8 cellular contexts compared by ENCODE assay signal in the genomic region with DNA sequence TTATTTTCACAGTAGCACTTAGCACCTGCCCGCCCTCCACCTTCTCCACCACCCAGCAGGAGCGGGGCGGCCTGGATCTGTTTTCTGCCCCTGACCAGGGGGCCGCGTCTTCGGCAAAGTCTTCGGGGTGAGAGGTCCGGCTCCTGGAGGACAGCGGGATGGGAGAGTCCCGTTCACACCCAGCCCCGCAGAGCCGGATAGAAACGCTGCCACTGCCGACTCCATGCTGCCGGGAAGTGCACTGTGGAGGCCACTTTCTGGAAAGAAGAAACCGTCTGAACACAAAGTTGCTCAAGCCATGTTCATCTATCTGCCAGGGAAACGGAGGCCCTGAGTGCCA. TPM values are rescaled to one million over a fixed set of nuclear protein-coding genes. Genes with fewer than 3 reads are reported as not detected.
DNase-seq lines count a peak whose midpoint lies in the region; ATAC-seq and TF ChIP-seq lines count a peak whose summit lies in the region.

No MANE protein-coding gene starts in this region.

- no peaks in the 10 kb centered on the region for H3K36me3 Mint-ChIP-seq in CD4-positive, CD25-positive, alpha-beta regulatory T cell

- peaks cover 0 to 2% (median 2%) of the 10 kb centered on the region in 7 donors for H3K9me3 Mint-ChIP-seq in CD4-positive, CD25-positive, alpha-beta regulatory T cell

- H3K79me2 ChIP-seq in neural cell (replicated peaks; ENCODE audit: insufficient read depth, low read length) = no peaks in the 10 kb centered on the region

- H3K36me3 ChIP-seq in CD4-positive, CD25-positive, alpha-beta regulatory T cell (ENCODE audit: control insufficient read depth, insufficient read depth, low read length) = no peaks in the 10 kb centered on the region
- H3K36me3 ChIP-seq in HUES64 (ENCODE audit: insufficient read depth, low read length) = no peaks in the 10 kb centered on the region
- peaks cover 0 to 18% (median 0%) of the 10 kb centered on the region in 3 donors for H3K36me3 ChIP-seq in esophagus squamous epithelium
- no peaks in the 10 kb centered on the region for H3K36me3 ChIP-seq in neural cell (ENCODE audit: insufficient read depth, low read length)

- H3K27ac Mint-ChIP-seq in CD4-positive, CD25-positive, alpha-beta regulatory T cell = no peak overlapping the region

- H2AFZ ChIP-seq in neural cell (ENCODE audit: low read depth, low read length) = no peak overlapping the region

- DNase-seq in CD4-positive, CD25-positive, alpha-beta regulatory T cell = no peak
- no peak for DNase-seq in esophagus squamous epithelium (lab: John Stamatoyannopoulos, UW)
- no peak for DNase-seq in glomerular visceral epithelial cell (ENCODE audit: extremely low spot score)

- H3K9ac ChIP-seq in HUES64 (ENCODE audit: low read depth, low read length) (no peak overlapping the region), neural cell (ENCODE audit: low read length) (no peak overlapping the region)

- peak overlapping the region; percentile 63 to 91 (median 84) for H3K4me3 Mint-ChIP-seq in CD4-positive, CD25-positive, alpha-beta regulatory T cell

- H3K9me3 ChIP-seq in CD4-positive, CD25-positive, alpha-beta regulatory T cell (ENCODE audit: control insufficient read depth in 2 of 2, low read length in 2 of 2) = no peaks in the 10 kb centered on the region
- H3K9me3 ChIP-seq in HUES64 (ENCODE audit: insufficient read depth, low read depth, low read length) (no peaks in the 10 kb centered on the region), esophagus squamous epithelium (no peaks in the 10 kb centered on the region), neural cell (ENCODE audit: low read length) (peaks cover 3% of the 10 kb centered on the region)

- no peak overlapping the region for H3K4me2 ChIP-seq in neural cell (ENCODE audit: low read length)

- 4% methylated on average over 17 of the region's 17 CpGs for WGBS in HUES64
- 35 to 49% methylated on average over 3 to 15 of the region's 17 CpGs for WGBS in esophagus squamous epithelium, 2 donors

- TF ChIP-seq RAD21 in neural cell (conservative IDR thresholded peaks at IDR 0.05) = no peak

- H3K9me2 ChIP-seq in neural cell (ENCODE audit: insufficient read depth, low read length) = no peaks in the 10 kb centered on the region

- H3K27ac ChIP-seq in CD4-positive, CD25-positive, alpha-beta regulatory T cell (ENCODE audit: insufficient read depth, low read length, poor library complexity, severe bottlenecking) = no peak overlapping the region
- H3K27ac ChIP-seq in HUES64 (ENCODE audit: low read depth, low read length) (no peak overlapping the region), esophagus squamous epithelium (peak overlapping the region in 2 of 4 donors; percentile 87 to 89), neural cell (ENCODE audit: low read length) (no peak overlapping the region)

- peak overlapping the region; percentile 57 for H3K4me3 ChIP-seq in CD4-positive, CD25-positive, alpha-beta regulatory T cell (ENCODE audit: low read depth, low read length)
- peak overlapping the region; percentile 66 for H3K4me3 ChIP-seq in HUES64 (ENCODE audit: low read length)
- H3K4me3 ChIP-seq in esophagus squamous epithelium = peak overlapping the region; percentile 22 to 69 (median 44)
- H3K4me3 ChIP-seq in neural cell (ENCODE audit: low read length) = peak overlapping the region; percentile 58

- H3K27me3 ChIP-seq in CD4-positive, CD25-positive, alpha-beta regulatory T cell (ENCODE audit: control insufficient read depth, insufficient read depth, low read length) = peaks cover 19% of the 10 kb centered on the region
- H3K27me3 ChIP-seq in HUES64 (ENCODE audit: insufficient read depth, low read length) = peaks cover 56% of the 10 kb centered on the region
- H3K27me3 ChIP-seq in esophagus squamous epithelium = peaks cover 0 to 13% (median 0%) of the 10 kb centered on the region in 4 donors
- peaks cover 33% of the 10 kb centered on the region for H3K27me3 ChIP-seq in neural cell (ENCODE audit: insufficient read depth, low read depth, low read length)

- peak in 1 of 2 donors; percentile 19 for ATAC-seq in CD4-positive, CD25-positive, alpha-beta regulatory T cell (ENCODE audit: low read depth in 2 of 2)
- ATAC-seq in GM18511 (IDR thresholded peaks at IDR 0.05; ENCODE audit: unreplicated experiment) (no peak), GM18505 (IDR thresholded peaks at IDR 0.05; ENCODE audit: unreplicated experiment) (no peak), HG03520 (IDR thresholded peaks at IDR 0.05; ENCODE audit: unreplicated experiment) (no peak)

- TF ChIP-seq POLR2A in esophagus squamous epithelium (IDR thresholded peaks at IDR 0.05) = no peak
- TF ChIP-seq POLR2A in GM18505 (IDR thresholded peaks at IDR 0.05; ENCODE audit: borderline replicate concordance, extremely low read depth, insufficient read depth, insufficient read length) = no peak

- H3F3A ChIP-seq in neural cell (ENCODE audit: insufficient read depth, low read length, poor library complexity, severe bottlenecking) = no peaks in the 10 kb centered on the region

- intact Hi-C loops in esophagus squamous epithelium (cut with DNase I) = no loop called here

- H4K20me1 ChIP-seq in neural cell (ENCODE audit: insufficient read depth) = no peaks in the 10 kb centered on the region

- H3K27me3 Mint-ChIP-seq in CD4-positive, CD25-positive, alpha-beta regulatory T cell = peaks cover 66% of the 10 kb centered on the region

- no peak for TF ChIP-seq EP300 in neural cell (conservative IDR thresholded peaks at IDR 0.05; ENCODE audit: poor library complexity, severe bottlenecking)

- peaks cover 19% of the 10 kb centered on the region for H3K4me1 ChIP-seq in CD4-positive, CD25-positive, alpha-beta regulatory T cell (ENCODE audit: control insufficient read depth, insufficient read depth, low read length, poor library complexity, severe bottlenecking)
- H3K4me1 ChIP-seq in HUES64 (ENCODE audit: insufficient read depth, low read length) = 0 out of 2 replicates have a peak, but pooled peaks cover 3% of the 10 kb centered on the region
- H3K4me1 ChIP-seq in esophagus squamous epithelium = peaks cover 28 to 73% (median 37%) of the 10 kb centered on the region in 3 donors

- TF ChIP-seq CTCF in esophagus squamous epithelium (IDR thresholded peaks at IDR 0.05) (no peak), neural cell (IDR thresholded peaks at IDR 0.05; ENCODE audit: poor library complexity, severe bottlenecking) (no peak)

- peaks cover 0 to 18% (median 12%) of the 10 kb centered on the region in 4 donors for H3K4me1 Mint-ChIP-seq in CD4-positive, CD25-positive, alpha-beta regulatory T cell

TF ChIP-seq in neural cell, 6 proteins besides CTCF, POLR2A, EP300 and RAD21:
- TF ChIP-seq TAF1 (IDR thresholded peaks at IDR 0.05; ENCODE audit: low read depth) = no peak
- no peak for TF ChIP-seq MXI1 (conservative IDR thresholded peaks at IDR 0.05; ENCODE audit: poor library complexity, severe bottlenecking)
- TF ChIP-seq, protein P1, sequence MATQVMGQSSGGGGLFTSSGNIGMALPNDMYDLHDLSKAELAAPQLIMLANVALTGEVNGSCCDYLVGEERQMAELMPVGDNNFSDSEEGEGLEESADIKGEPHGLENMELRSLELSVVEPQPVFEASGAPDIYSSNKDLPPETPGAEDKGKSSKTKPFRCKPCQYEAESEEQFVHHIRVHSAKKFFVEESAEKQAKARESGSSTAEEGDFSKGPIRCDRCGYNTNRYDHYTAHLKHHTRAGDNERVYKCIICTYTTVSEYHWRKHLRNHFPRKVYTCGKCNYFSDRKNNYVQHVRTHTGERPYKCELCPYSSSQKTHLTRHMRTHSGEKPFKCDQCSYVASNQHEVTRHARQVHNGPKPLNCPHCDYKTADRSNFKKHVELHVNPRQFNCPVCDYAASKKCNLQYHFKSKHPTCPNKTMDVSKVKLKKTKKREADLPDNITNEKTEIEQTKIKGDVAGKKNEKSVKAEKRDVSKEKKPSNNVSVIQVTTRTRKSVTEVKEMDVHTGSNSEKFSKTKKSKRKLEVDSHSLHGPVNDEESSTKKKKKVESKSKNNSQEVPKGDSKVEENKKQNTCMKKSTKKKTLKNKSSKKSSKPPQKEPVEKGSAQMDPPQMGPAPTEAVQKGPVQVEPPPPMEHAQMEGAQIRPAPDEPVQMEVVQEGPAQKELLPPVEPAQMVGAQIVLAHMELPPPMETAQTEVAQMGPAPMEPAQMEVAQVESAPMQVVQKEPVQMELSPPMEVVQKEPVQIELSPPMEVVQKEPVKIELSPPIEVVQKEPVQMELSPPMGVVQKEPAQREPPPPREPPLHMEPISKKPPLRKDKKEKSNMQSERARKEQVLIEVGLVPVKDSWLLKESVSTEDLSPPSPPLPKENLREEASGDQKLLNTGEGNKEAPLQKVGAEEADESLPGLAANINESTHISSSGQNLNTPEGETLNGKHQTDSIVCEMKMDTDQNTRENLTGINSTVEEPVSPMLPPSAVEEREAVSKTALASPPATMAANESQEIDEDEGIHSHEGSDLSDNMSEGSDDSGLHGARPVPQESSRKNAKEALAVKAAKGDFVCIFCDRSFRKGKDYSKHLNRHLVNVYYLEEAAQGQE (IDR thresholded peaks at IDR 0.05; ENCODE audit: borderline replicate concordance) = no peak
- no peak for TF ChIP-seq SMC3 (conservative IDR thresholded peaks at IDR 0.05; ENCODE audit: poor library complexity)
- TF ChIP-seq EZH2 (IDR thresholded peaks at IDR 0.05; ENCODE audit: borderline replicate concordance, insufficient read depth, low read length, poor library complexity, severe bottlenecking) = no peak
- no peak for TF ChIP-seq POLR2AphosphoS5 (IDR thresholded peaks at IDR 0.05)

RNA-seq across cellular contexts. Expression of gene ZNF273, which starts 14.5 kb away (rescaled TPM):
- total RNA-seq in CD4-positive, CD25-positive, alpha-beta regulatory T cell = 6.5 TPM
- 1 to 10 TPM; 3.9 to 6.6 (median 5.8) TPM for polyA plus RNA-seq in CD4-positive, CD25-positive, alpha-beta regulatory T cell
- 12.7 TPM for polyA plus RNA-seq in HUES64 (2013, experiment 1 of 2)
- polyA plus RNA-seq in HUES64 (2013, experiment 2 of 2) = 14.2 TPM
- 10 to 100 TPM in 3 of 4 donors, 1 to 10 TPM in 1; 8.0 to 43.3 (median 14.0) TPM for total RNA-seq in esophagus squamous epithelium
- polyA plus RNA-seq in neural cell = 19.4 and 21.7 TPM in 2 replicates
- 23.1 and 30.7 TPM in 2 replicates for polyA minus RNA-seq in neural cell
